Comparison of ENCODE assay signal across 8 cellular contexts in the genomic region with DNA sequence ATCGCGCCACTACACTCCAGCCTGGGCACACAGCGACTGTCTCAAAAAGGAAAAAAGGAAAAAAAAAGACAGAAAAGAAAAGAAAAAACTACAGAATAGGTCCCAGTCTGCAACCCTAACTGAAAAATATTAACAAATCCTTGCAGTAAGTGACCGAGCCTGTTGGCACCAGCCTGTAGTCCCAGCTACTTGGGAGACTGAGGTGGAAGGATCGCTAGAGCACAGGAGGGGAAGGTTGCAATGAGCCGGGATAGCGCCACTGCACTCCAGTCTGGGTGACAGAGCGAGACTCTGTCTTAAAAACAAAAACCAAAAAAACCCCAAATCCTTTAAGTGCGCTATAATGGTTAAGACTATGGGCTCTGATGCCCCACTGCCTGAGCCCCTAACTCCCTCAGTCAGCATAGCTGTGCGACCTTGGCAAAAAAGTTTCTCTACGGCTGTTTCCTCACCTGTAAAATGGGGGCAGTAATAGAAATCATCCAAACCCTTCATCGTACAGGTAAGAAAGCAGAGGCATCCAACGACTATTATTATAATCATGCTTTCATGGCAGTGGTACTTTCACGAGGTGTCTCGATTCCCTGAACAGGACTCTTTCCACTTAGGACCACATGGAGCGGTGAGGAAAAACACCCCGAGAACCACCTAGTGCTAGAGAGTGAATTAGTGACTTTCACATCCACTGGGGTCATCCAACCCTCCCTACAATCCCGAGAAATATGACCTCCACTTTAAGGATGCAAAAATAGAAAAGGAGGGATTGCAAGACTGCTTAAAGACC. TPM values are rescaled to one million over a fixed set of nuclear protein-coding genes. Genes with fewer than 3 reads are reported as not detected.
A peak's percentile ranks its signal among the peaks of the same experiment; 100 is the strongest.
DNase-seq lines count a peak whose midpoint lies in the region; ATAC-seq and TF ChIP-seq lines count a peak whose summit lies in the region.

No MANE protein-coding gene starts in this region.

- TF ChIP-seq POLR2A in Peyer's patch (IDR thresholded peaks at IDR 0.05) (no peak), uterus (IDR thresholded peaks at IDR 0.05) (no peak)

- H3K36me3 ChIP-seq in Peyer's patch (peaks cover 0 to 7% (median 0%) of the 10 kb centered on the region in 3 donors), uterus (no peaks in the 10 kb centered on the region)

- DNase-seq in NCI-H748 (lab: John Stamatoyannopoulos, UW; ENCODE audit: unreplicated experiment) (peak; percentile 50), NCI-H748 treated with DMSO at 0.1 percent for 48 hours (lab: John Stamatoyannopoulos, UW) (no peak), Peyer's patch (peak in 1 of 3 donors; percentile 17), dorsolateral prefrontal cortex (peak in 1 of 10 donors; percentile 10), mesothelial cell of epicardium (ENCODE audit: low spot score in 2 of 2, unreplicated experiment in 2 of 2) (peak in 1 of 2 experiments; percentile 39), uterus (no peak), NCI-H446 (lab: John Stamatoyannopoulos, UW) (no peak)

- H3K27ac Mint-ChIP-seq in mesothelial cell of epicardium = peak overlapping the region; percentile 93

- H3K4me3 ChIP-seq in Peyer's patch = peak overlapping the region; percentile 52 to 94 (median 74)
- peak overlapping the region; percentile 67 to 99 (median 88) for H3K4me3 ChIP-seq in dorsolateral prefrontal cortex
- peak overlapping the region; percentile 71 to 85 for H3K4me3 ChIP-seq in uterus

- no peak for TF ChIP-seq CTCF in Peyer's patch (IDR thresholded peaks at IDR 0.05)
- no peak for TF ChIP-seq CTCF in dorsolateral prefrontal cortex (IDR thresholded peaks at IDR 0.05 in 54 of 56, conservative IDR thresholded peaks at IDR 0.05 in 2 of 56; ENCODE audit: low read depth in 1 of 56, partially characterized antibody in 56 of 56)
- TF ChIP-seq CTCF in mesothelial cell of epicardium (IDR thresholded peaks at IDR 0.05; ENCODE audit: unreplicated experiment) = no peak
- TF ChIP-seq CTCF in uterus (IDR thresholded peaks at IDR 0.05) = no peak

- H3K4me1 ChIP-seq in Peyer's patch (peaks cover 0 to 12% (median 4%) of the 10 kb centered on the region in 4 donors), uterus (peaks cover 0 to 5% of the 10 kb centered on the region in 2 donors)

- H3K27ac ChIP-seq in Peyer's patch = peak overlapping the region; percentile 71 to 79 (median 77)
- peak overlapping the region in 51 of 59 donors; percentile 8 to 91 (median 77) for H3K27ac ChIP-seq in dorsolateral prefrontal cortex
- peak overlapping the region; percentile 85 to 89 for H3K27ac ChIP-seq in uterus

- ATAC-seq in HG03095 (IDR thresholded peaks at IDR 0.05; ENCODE audit: unreplicated experiment) = no peak

- intact Hi-C loops in dorsolateral prefrontal cortex (cut with DNase I) = loop anchor here (2.0 to 10.0 kb wide), 6 partner anchors 33 to 360 kb away; a partner anchor contains a TSS
- intact Hi-C loops in uterus (cut with DNase I; ENCODE audit: low total_unique reads) = no loop called here

- H3K4me1 Mint-ChIP-seq in mesothelial cell of epicardium = peaks cover 23% of the 10 kb centered on the region

- H3K36me3 Mint-ChIP-seq in mesothelial cell of epicardium = peaks cover 8% of the 10 kb centered on the region

- H3K27me3 ChIP-seq in Peyer's patch (no peaks in the 10 kb centered on the region), dorsolateral prefrontal cortex (peaks cover 0 to 4% (median 0%) of the 10 kb centered on the region in 45 donors), uterus (no peaks in the 10 kb centered on the region)

- H3K9me3 ChIP-seq in Peyer's patch (no peaks in the 10 kb centered on the region), uterus (no peaks in the 10 kb centered on the region)

- H3K27me3 Mint-ChIP-seq in mesothelial cell of epicardium (ENCODE audit: low read depth) = peaks cover 16% of the 10 kb centered on the region

- H3K9me3 Mint-ChIP-seq in mesothelial cell of epicardium = no peaks in the 10 kb centered on the region

- peak overlapping the region; percentile 99 for H3K4me3 Mint-ChIP-seq in mesothelial cell of epicardium

RNA-seq across cellular contexts. Expression of a gene that starts 0.8 kb away (rescaled TPM):
- total RNA-seq in Peyer's patch = 10 to 100 TPM; 78.6 to 89.8 (median 82.8) TPM
- total RNA-seq in dorsolateral prefrontal cortex = 100 to 1,000 TPM; 155 to 488 (median 296) TPM
- total RNA-seq in mesothelial cell of epicardium = 161 to 179 TPM (median 176 TPM) in 3 replicates
- 100 to 1,000 TPM in 3 of 4 donors, 10 to 100 TPM in 1; 73.0 to 411 (median 210) TPM for total RNA-seq in uterus
